In the genomic region with DNA sequence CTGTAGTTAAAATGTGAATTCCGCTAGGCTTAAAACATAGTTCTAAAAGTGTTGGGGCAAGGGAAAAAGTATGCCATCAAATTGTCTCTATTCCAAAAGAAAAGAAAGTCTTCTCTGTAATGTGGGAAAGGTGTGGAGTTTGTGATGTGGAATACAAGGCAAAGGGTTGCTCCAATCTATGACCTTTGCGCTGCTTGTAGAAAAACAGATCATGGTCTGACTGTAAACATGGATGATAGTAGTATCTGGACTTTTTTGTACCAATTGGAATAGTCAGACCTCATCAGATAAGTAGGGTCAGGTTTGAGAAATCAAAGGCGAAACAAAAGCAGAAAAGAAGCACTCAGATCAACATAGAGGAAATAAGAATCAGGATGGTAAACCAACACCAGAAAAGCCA, we compare ENCODE assay signal across 1 cellular context.
TF ChIP-seq lines count a peak whose summit lies in the region.

No MANE protein-coding gene starts in this region.

TF ChIP-seq in IMR-90, 13 proteins besides CTCF, POLR2A, EP300 and RAD21 (continued from another document):
- TF ChIP-seq, protein P1, sequence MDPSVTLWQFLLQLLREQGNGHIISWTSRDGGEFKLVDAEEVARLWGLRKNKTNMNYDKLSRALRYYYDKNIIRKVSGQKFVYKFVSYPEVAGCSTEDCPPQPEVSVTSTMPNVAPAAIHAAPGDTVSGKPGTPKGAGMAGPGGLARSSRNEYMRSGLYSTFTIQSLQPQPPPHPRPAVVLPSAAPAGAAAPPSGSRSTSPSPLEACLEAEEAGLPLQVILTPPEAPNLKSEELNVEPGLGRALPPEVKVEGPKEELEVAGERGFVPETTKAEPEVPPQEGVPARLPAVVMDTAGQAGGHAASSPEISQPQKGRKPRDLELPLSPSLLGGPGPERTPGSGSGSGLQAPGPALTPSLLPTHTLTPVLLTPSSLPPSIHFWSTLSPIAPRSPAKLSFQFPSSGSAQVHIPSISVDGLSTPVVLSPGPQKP (IDR thresholded peaks at IDR 0.05; ENCODE audit: borderline replicate concordance, low read depth, low read length): no peak
- TF ChIP-seq RCOR1 (IDR thresholded peaks at IDR 0.05; ENCODE audit: insufficient replicate concordance, low read length) (no peak), MAFK (IDR thresholded peaks at IDR 0.05; ENCODE audit: low read depth, low read length) (no peak), USF2 (IDR thresholded peaks at IDR 0.05; ENCODE audit: low read depth, low read length) (no peak), RFX5 (IDR thresholded peaks at IDR 0.05; ENCODE audit: low read depth, low read length) (no peak), CHD1 (IDR thresholded peaks at IDR 0.05; ENCODE audit: low read depth, low read length) (no peak)
